In the genomic region with DNA sequence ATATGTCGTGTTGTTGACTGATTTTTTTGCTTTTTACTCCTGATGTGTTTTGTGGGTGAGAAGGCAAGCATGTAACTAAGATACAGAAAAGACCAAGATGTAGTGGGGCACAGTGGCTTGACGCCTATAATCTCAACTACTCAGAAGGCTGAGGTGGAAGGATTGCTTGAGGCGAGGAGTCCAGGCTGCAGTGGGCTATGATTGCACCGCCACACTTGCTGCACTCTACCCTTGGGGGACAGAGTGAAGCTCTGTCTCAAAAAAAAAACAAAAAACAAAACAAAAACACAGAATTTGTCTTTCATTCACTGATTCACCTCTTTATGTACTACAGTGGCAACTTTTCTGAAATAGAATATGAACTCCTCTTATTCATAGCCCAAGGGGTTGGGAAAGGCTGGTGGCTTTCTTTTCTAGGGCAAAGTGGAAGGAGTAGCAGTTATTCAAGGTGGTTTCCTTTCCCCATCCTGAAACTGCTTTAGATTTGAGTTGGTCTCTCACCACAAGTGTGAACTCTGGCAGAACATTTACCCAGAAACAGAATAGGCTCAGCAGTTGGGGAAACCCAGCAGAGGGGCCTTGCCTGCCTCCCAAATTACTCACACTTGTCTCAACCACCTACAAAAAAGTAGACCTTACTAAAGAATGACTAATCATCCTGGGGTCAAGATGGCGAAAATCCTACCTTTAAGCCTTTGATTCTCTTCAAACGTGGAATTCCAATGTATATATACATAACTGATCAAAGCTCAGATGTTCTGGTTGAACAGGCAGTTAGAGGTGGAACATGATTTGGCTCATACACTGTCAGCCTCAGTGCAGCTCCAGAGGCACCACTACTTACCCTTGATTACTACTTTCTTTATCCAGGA, we compare ENCODE assay signal across 7 cellular contexts. TPM values are rescaled to one million over a fixed set of nuclear protein-coding genes. Genes with fewer than 3 reads are reported as not detected.
A peak's percentile ranks its signal among the peaks of the same experiment; 100 is the strongest.
DNase-seq lines count a peak whose midpoint lies in the region; ATAC-seq and TF ChIP-seq lines count a peak whose summit lies in the region.

No MANE protein-coding gene starts in this region.

- peak; percentile 83 for ATAC-seq in GM19455 (IDR thresholded peaks at IDR 0.05; ENCODE audit: unreplicated experiment)
- ATAC-seq in HG03378 (IDR thresholded peaks at IDR 0.05; ENCODE audit: unreplicated experiment), result peak; percentile 86

- no peaks in the 10 kb centered on the region for H3K27me3 ChIP-seq in tibial artery

- peaks cover 0 to 86% (median 22%) of the 10 kb centered on the region in 4 donors for H3K4me1 ChIP-seq in tibial artery

- H3K36me3 ChIP-seq in tibial artery, result peaks cover 10 to 23% (median 19%) of the 10 kb centered on the region in 3 donors

- intact Hi-C loops in tibial artery (cut with DNase I; ENCODE audit: low total_unique reads), result no loop called here

- no peak for TF ChIP-seq CTCF in tibial artery (IDR thresholded peaks at IDR 0.05)

- H3K27ac ChIP-seq in tibial artery, result no peak overlapping the region

- no peak overlapping the region for H3K4me3 ChIP-seq in tibial artery

- no peaks in the 10 kb centered on the region for H3K9me3 ChIP-seq in tibial artery

- DNase-seq in activated T-cell treated with anti-CD3 and anti-CD28 coated beads for 4 hours (peak; percentile 4), renal cortical epithelial cell (ENCODE audit: low read depth) (peak; percentile 93), AML-193 (lab: John Stamatoyannopoulos, UW) (no peak), tibial artery (no peak), AG08395 (ENCODE audit: low spot score) (no peak)

RNA-seq across cellular contexts. Expression of a gene that starts 6.5 kb away (rescaled TPM):
- 98.2 and 123 TPM in 2 replicates for total RNA-seq in renal cortical epithelial cell

Comparison
In these comparisons a context has a peak if more than half of its experiments do, and no peak if none do; other contexts are left out.
1. DNase-seq: peak in activated T-cell treated with anti-CD3 and anti-CD28 coated beads for 4 hours (single experiment) and renal cortical epithelial cell (single experiment); none in AML-193 (0 of 2), tibial artery (0 of 2) and AG08395 (single experiment).